ENCODE assay signal across 20 cellular contexts in genomic region chr4:99965173-99965572, GRCh38. TPM values are rescaled to one million over a fixed set of nuclear protein-coding genes. Genes with fewer than 3 reads are reported as not detected.
DNase-seq lines count a peak whose midpoint lies in the region; ATAC-seq lines count a peak whose summit lies in the region.
"Had no signal": no experiment of that assay in that cellular context is flagged by ENCODE, and none has a peak within 500 bp of the region (broad histone marks: within the 10 kb centered on the region; RNA-seq: fewer than 3 reads in every experiment).

No MANE protein-coding gene starts in this region.

- H3K27me3 ChIP-seq in CD4-positive, CD25-positive, alpha-beta regulatory T cell (ENCODE audit: control insufficient read depth, insufficient read depth, low read length) = no peaks in the 10 kb centered on the region

- DNase-seq in T-helper 2 cell treated with Interferon-gamma antibody and Interleukin-4, amounts not matched to agents 5 μg/mL and 100 μg/mL, for 36 hours (ENCODE audit: low spot score) = no peak
- DNase-seq in T-helper 2 cell (no peak), T-helper 17 cell (no peak)
- DNase-seq in CD4-positive, CD25-positive, alpha-beta regulatory T cell = no peak
- no peak for DNase-seq in effector memory CD8-positive, alpha-beta T cell
- DNase-seq in activated naive CD4-positive, alpha-beta T cell treated with anti-CD3 and anti-CD28 coated beads, Interleukin-2, amount 10 ng/mL, durations not matched to agents 7 days and 5 days = no peak
- no peak for DNase-seq in activated naive CD4-positive, alpha-beta T cell treated with anti-CD3 and anti-CD28 coated beads for 36 hours
- DNase-seq: AML-193, Calu3, DMS 273 treated with DMSO at 0.1 percent for 48 hours, DMS53, HCEC 1CT had no signal

- intact Hi-C loops in activated naive CD4-positive, alpha-beta T cell treated with anti-CD3 and anti-CD28 coated beads for 36 hours (cut with micrococcal nuclease) = no loop called here

- no peak for ATAC-seq in CD4-positive, CD25-positive, alpha-beta regulatory T cell (ENCODE audit: low read depth in 2 of 2)
- ATAC-seq in T-helper 17 cell = no peak
- ATAC-seq in effector memory CD8-positive, alpha-beta T cell (replicated peaks) = peak; percentile 59
- no peak for ATAC-seq in HG03565 (IDR thresholded peaks at IDR 0.05; ENCODE audit: unreplicated experiment)
- ATAC-seq: A549, GM23338, HepG2 had no signal

- peak overlapping the region; percentile 48 for H3K4me3 Mint-ChIP-seq in T-helper 2 cell treated with Interferon-gamma antibody and Interleukin-4, amounts not matched to agents 5 μg/mL and 100 μg/mL, for 36 hours
- peak overlapping the region in 2 of 4 donors; percentile 5 to 56 for H3K4me3 Mint-ChIP-seq in CD4-positive, CD25-positive, alpha-beta regulatory T cell
- H3K4me3 Mint-ChIP-seq in T-helper 17 cell = peak overlapping the region; percentile 25
- peak overlapping the region in 1 of 2 donors; percentile 40 for H3K4me3 Mint-ChIP-seq in effector memory CD8-positive, alpha-beta T cell
- no peak overlapping the region for H3K4me3 Mint-ChIP-seq in activated naive CD4-positive, alpha-beta T cell treated with anti-CD3 and anti-CD28 coated beads, Interleukin-2, amount 10 ng/mL, durations not matched to agents 7 days and 5 days
- H3K4me3 Mint-ChIP-seq in activated naive CD4-positive, alpha-beta T cell treated with anti-CD3 and anti-CD28 coated beads for 36 hours = no peak overlapping the region
- H3K4me3 Mint-ChIP-seq: GM23338, IgD-negative memory B cell had no signal

- no peak overlapping the region for H3K27ac ChIP-seq in CD4-positive, CD25-positive, alpha-beta regulatory T cell (ENCODE audit: insufficient read depth, low read length, poor library complexity, severe bottlenecking)
- H3K27ac ChIP-seq: 22Rv1, A549, C4-2B had no signal

- CTCF ChIA-PET in activated naive CD4-positive, alpha-beta T cell treated with anti-CD3 and anti-CD28 coated beads, Interleukin-2, amount 10 ng/mL, durations not matched to agents 7 days and 5 days (lab: Charles Lee) = no interaction called here
- CTCF ChIA-PET in activated naive CD4-positive, alpha-beta T cell treated with anti-CD3 and anti-CD28 coated beads for 36 hours (lab: Charles Lee) = interaction anchor here (1.1 kb wide), 1 partner anchor 14 kb away, joined by 3 read pairs; no protein-coding TSS in a partner anchor

- no peaks in the 10 kb centered on the region for H3K9me3 ChIP-seq in CD4-positive, CD25-positive, alpha-beta regulatory T cell (ENCODE audit: control insufficient read depth in 2 of 2, low read length in 2 of 2)
- no peaks in the 10 kb centered on the region for H3K9me3 ChIP-seq in T-helper 17 cell (ENCODE audit: control insufficient read depth, low read length, poor library complexity, severe bottlenecking)
- H3K9me3 ChIP-seq: A549 had no signal

- no peaks in the 10 kb centered on the region for H3K9me3 Mint-ChIP-seq in T-helper 2 cell treated with Interferon-gamma antibody and Interleukin-4, amounts not matched to agents 5 μg/mL and 100 μg/mL, for 36 hours
- H3K9me3 Mint-ChIP-seq in CD4-positive, CD25-positive, alpha-beta regulatory T cell = peaks cover 0 to 2% (median 0%) of the 10 kb centered on the region in 7 donors
- H3K9me3 Mint-ChIP-seq in effector memory CD8-positive, alpha-beta T cell = no peaks in the 10 kb centered on the region
- no peaks in the 10 kb centered on the region for H3K9me3 Mint-ChIP-seq in activated naive CD4-positive, alpha-beta T cell treated with anti-CD3 and anti-CD28 coated beads, Interleukin-2, amount 10 ng/mL, durations not matched to agents 7 days and 5 days
- no peaks in the 10 kb centered on the region for H3K9me3 Mint-ChIP-seq in activated naive CD4-positive, alpha-beta T cell treated with anti-CD3 and anti-CD28 coated beads for 36 hours
- H3K9me3 Mint-ChIP-seq: GM23338, IgD-negative memory B cell had no signal

- H3K36me3 Mint-ChIP-seq in T-helper 2 cell treated with Interferon-gamma antibody and Interleukin-4, amounts not matched to agents 5 μg/mL and 100 μg/mL, for 36 hours (ENCODE audit: low read depth) = peaks cover 1% of the 10 kb centered on the region
- no peaks in the 10 kb centered on the region for H3K36me3 Mint-ChIP-seq in CD4-positive, CD25-positive, alpha-beta regulatory T cell
- peaks cover 2% of the 10 kb centered on the region for H3K36me3 Mint-ChIP-seq in T-helper 17 cell (ENCODE audit: low read depth)
- no peaks in the 10 kb centered on the region for H3K36me3 Mint-ChIP-seq in effector memory CD8-positive, alpha-beta T cell (ENCODE audit: insufficient read depth)
- H3K36me3 Mint-ChIP-seq in activated naive CD4-positive, alpha-beta T cell treated with anti-CD3 and anti-CD28 coated beads, Interleukin-2, amount 10 ng/mL, durations not matched to agents 7 days and 5 days = no peaks in the 10 kb centered on the region
- no peaks in the 10 kb centered on the region for H3K36me3 Mint-ChIP-seq in activated naive CD4-positive, alpha-beta T cell treated with anti-CD3 and anti-CD28 coated beads for 36 hours (ENCODE audit: low read depth)
- H3K36me3 Mint-ChIP-seq: CD4-positive, alpha-beta memory T cell had no signal

- H3K36me3 ChIP-seq in CD4-positive, CD25-positive, alpha-beta regulatory T cell (ENCODE audit: control insufficient read depth, insufficient read depth, low read length) = no peaks in the 10 kb centered on the region

- H3K4me1 ChIP-seq in CD4-positive, CD25-positive, alpha-beta regulatory T cell (ENCODE audit: control insufficient read depth, insufficient read depth, low read length, poor library complexity, severe bottlenecking) = peaks cover 19% of the 10 kb centered on the region

- H3K4me1 Mint-ChIP-seq in T-helper 2 cell treated with Interferon-gamma antibody and Interleukin-4, amounts not matched to agents 5 μg/mL and 100 μg/mL, for 36 hours (ENCODE audit: low read depth) = peaks cover 32% of the 10 kb centered on the region
- peaks cover 17 to 43% (median 24%) of the 10 kb centered on the region in 4 donors for H3K4me1 Mint-ChIP-seq in CD4-positive, CD25-positive, alpha-beta regulatory T cell
- H3K4me1 Mint-ChIP-seq in T-helper 17 cell = peaks cover 19% of the 10 kb centered on the region
- peaks cover 6 to 10% of the 10 kb centered on the region in 2 donors for H3K4me1 Mint-ChIP-seq in effector memory CD8-positive, alpha-beta T cell (ENCODE audit: low read depth in 2 of 2)
- H3K4me1 Mint-ChIP-seq in activated naive CD4-positive, alpha-beta T cell treated with anti-CD3 and anti-CD28 coated beads, Interleukin-2, amount 10 ng/mL, durations not matched to agents 7 days and 5 days = peaks cover 17% of the 10 kb centered on the region
- H3K4me1 Mint-ChIP-seq in activated naive CD4-positive, alpha-beta T cell treated with anti-CD3 and anti-CD28 coated beads for 36 hours (ENCODE audit: low read depth) = peaks cover 17% of the 10 kb centered on the region
- H3K4me1 Mint-ChIP-seq: GM23338, IgD-negative memory B cell had no signal

- no peak overlapping the region for H3K27ac Mint-ChIP-seq in T-helper 2 cell treated with Interferon-gamma antibody and Interleukin-4, amounts not matched to agents 5 μg/mL and 100 μg/mL, for 36 hours
- peak overlapping the region in 1 of 3 donors; percentile 10 for H3K27ac Mint-ChIP-seq in CD4-positive, CD25-positive, alpha-beta regulatory T cell
- H3K27ac Mint-ChIP-seq in T-helper 17 cell = peak overlapping the region; percentile 67
- peak overlapping the region in 1 of 2 donors; percentile 63 for H3K27ac Mint-ChIP-seq in effector memory CD8-positive, alpha-beta T cell
- H3K27ac Mint-ChIP-seq in activated naive CD4-positive, alpha-beta T cell treated with anti-CD3 and anti-CD28 coated beads, Interleukin-2, amount 10 ng/mL, durations not matched to agents 7 days and 5 days = no peak overlapping the region
- H3K27ac Mint-ChIP-seq in activated naive CD4-positive, alpha-beta T cell treated with anti-CD3 and anti-CD28 coated beads for 36 hours = no peak overlapping the region
- H3K27ac Mint-ChIP-seq: GM23338, IgD-negative memory B cell had no signal

- H3K27me3 Mint-ChIP-seq in T-helper 2 cell treated with Interferon-gamma antibody and Interleukin-4, amounts not matched to agents 5 μg/mL and 100 μg/mL, for 36 hours (ENCODE audit: low read depth) = peaks cover 9% of the 10 kb centered on the region
- H3K27me3 Mint-ChIP-seq in CD4-positive, CD25-positive, alpha-beta regulatory T cell = peaks cover 13% of the 10 kb centered on the region
- no peaks in the 10 kb centered on the region for H3K27me3 Mint-ChIP-seq in T-helper 17 cell
- H3K27me3 Mint-ChIP-seq in effector memory CD8-positive, alpha-beta T cell = no peaks in the 10 kb centered on the region
- H3K27me3 Mint-ChIP-seq in activated naive CD4-positive, alpha-beta T cell treated with anti-CD3 and anti-CD28 coated beads, Interleukin-2, amount 10 ng/mL, durations not matched to agents 7 days and 5 days = peaks cover 17% of the 10 kb centered on the region
- H3K27me3 Mint-ChIP-seq in activated naive CD4-positive, alpha-beta T cell treated with anti-CD3 and anti-CD28 coated beads for 36 hours (ENCODE audit: low read depth) = peaks cover 2% of the 10 kb centered on the region
- H3K27me3 Mint-ChIP-seq: IgD-negative memory B cell had no signal

- peak overlapping the region; percentile 69 for H3K4me3 ChIP-seq in CD4-positive, CD25-positive, alpha-beta regulatory T cell (ENCODE audit: low read depth, low read length)
- H3K4me3 ChIP-seq: A549, GM23338 had no signal

RNA-seq across cellular contexts. Expression of gene H2AZ1, which starts 15.1 kb away (rescaled TPM):
- total RNA-seq in CD4-positive, CD25-positive, alpha-beta regulatory T cell = 143 TPM
- polyA plus RNA-seq in CD4-positive, CD25-positive, alpha-beta regulatory T cell = 100 to 1,000 TPM; 468 to 637 (median 518) TPM
- 100 to 1,000 TPM; 105 to 107 TPM for total RNA-seq in T-helper 17 cell
- total RNA-seq in activated naive CD4-positive, alpha-beta T cell treated with anti-CD3 and anti-CD28 coated beads for 36 hours = 1,000 to 10,000 TPM; 1,022 to 1,060 TPM

RNA-seq across cellular contexts. Expression of gene DNAJB14, which starts 18.8 kb away (rescaled TPM):
- total RNA-seq in CD4-positive, CD25-positive, alpha-beta regulatory T cell = 66.1 TPM
- polyA plus RNA-seq in CD4-positive, CD25-positive, alpha-beta regulatory T cell = 10 to 100 TPM; 50.3 to 58.4 (median 53.0) TPM
- 10 to 100 TPM; 52.1 to 58.7 TPM for total RNA-seq in T-helper 17 cell
- 10 to 100 TPM; 34.6 to 35.7 TPM for total RNA-seq in activated naive CD4-positive, alpha-beta T cell treated with anti-CD3 and anti-CD28 coated beads for 36 hours

Comparison
In these comparisons a context has a peak if more than half of its experiments do, and no peak if none do; other contexts are left out.
1. H3K4me3 Mint-ChIP-seq: peak in T-helper 2 cell treated with Interferon-gamma antibody and Interleukin-4, amounts not matched to agents 5 μg/mL and 100 μg/mL, for 36 hours (single experiment) and T-helper 17 cell (single experiment); none in activated naive CD4-positive, alpha-beta T cell treated with anti-CD3 and anti-CD28 coated beads, Interleukin-2, amount 10 ng/mL, durations not matched to agents 7 days and 5 days (single experiment) and activated naive CD4-positive, alpha-beta T cell treated with anti-CD3 and anti-CD28 coated beads for 36 hours (single experiment).